In the genomic region with DNA sequence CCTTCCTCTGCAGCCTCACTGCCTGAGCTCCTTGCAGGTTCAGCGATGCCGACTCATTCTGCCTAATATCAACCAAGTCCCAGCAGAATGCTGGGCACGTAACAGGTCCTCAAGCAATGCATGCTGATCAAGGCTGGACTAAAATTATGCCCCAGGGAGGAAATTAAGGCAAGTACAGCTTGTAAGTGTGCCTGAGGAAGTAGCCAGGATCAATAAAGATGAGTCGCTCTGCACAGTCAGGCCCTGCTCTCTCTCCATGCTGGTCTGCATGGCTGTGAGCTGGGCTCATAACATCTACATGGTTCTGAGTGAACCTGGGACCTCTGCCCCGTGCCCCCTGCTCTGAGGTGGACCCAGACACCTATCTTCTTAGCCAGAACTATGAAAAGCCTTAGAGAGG, we compare ENCODE assay signal across 25 cellular contexts.
"Had no signal": no experiment of that assay in that cellular context is flagged by ENCODE, and none has a peak within 500 bp of the region (broad histone marks: within the 10 kb centered on the region; RNA-seq: fewer than 3 reads in every experiment).

No MANE protein-coding gene starts in this region.

- ATAC-seq: activated naive CD8-positive, alpha-beta T cell treated with anti-CD3 and anti-CD28 coated beads, Interleukin-2, amount 50 U/mL, for 24 hours; activated T-cell treated with anti-CD3 and anti-CD28 coated beads, Interleukin-2, amount 50 U/mL, for 4 hours; activated T-helper 17 cell treated with anti-CD3 and anti-CD28 coated beads, Interleukin-2, amount 50 U/mL, for 72 hours; gastrocnemius medialis; left cardiac atrium; left ventricle myocardium superior; pancreas; stimulated activated naive B cell treated with anti-CD40 and anti-IgM and Interleukin-4, amounts not matched to agents 10 μg/mL and 1 μg/mL and 100 μg/mL, for 72 hours had no signal

- DNase-seq: activated CD4-positive, alpha-beta T cell treated with anti-CD3 and anti-CD28 coated beads for 4 hours; activated CD4-positive, alpha-beta T cell treated with anti-CD3 and anti-CD28 coated beads, Interleukin-2, amount 50 U/mL, for 4 hours; activated gamma-delta T cell treated with Interleukin-2 at 50 U/mL for 16 hours; activated naive CD8-positive, alpha-beta T cell treated with anti-CD3 and anti-CD28 coated beads, Interleukin-2, amount 50 U/mL, for 24 hours; activated T-cell treated with anti-CD3 and anti-CD28 coated beads, Interleukin-2, amount 50 U/mL, for 4 hours; amygdala; dermis blood vessel endothelial cell; effector CD4-positive, alpha-beta T cell; gastrocnemius medialis; left cardiac atrium; left ventricle myocardium superior; nucleus accumbens; pancreas; stimulated activated CD4-positive, alpha-beta T cell treated with anti-CD3 and anti-CD28 coated beads, Interleukin-15, amount 100 ng/mL, for 24 hours; stimulated activated CD4-positive, alpha-beta T cell treated with anti-CD3 and anti-CD28 coated beads, Interleukin-2, amount 100 ng/mL, for 24 hours; stimulated activated naive B cell treated with anti-CD40 and anti-IgM and Interleukin-4, amounts not matched to agents 10 μg/mL and 1 μg/mL and 100 μg/mL, for 72 hours; stomach; T-helper 9 cell; thyroid gland; upper lobe of right lung had no signal

- H3K36me3 ChIP-seq: gastrocnemius medialis, pancreas, prostate gland, right atrium auricular region, thyroid gland, upper lobe of right lung had no signal

- H3K79me2 ChIP-seq: hepatocyte had no signal

- H3K4me3 ChIP-seq: gastrocnemius medialis, hepatocyte, pancreas, prostate gland, right atrium auricular region, stomach, thyroid gland, upper lobe of right lung had no signal

- H3K4me1 ChIP-seq: gastrocnemius medialis, pancreas, prostate gland, right atrium auricular region, thyroid gland, upper lobe of right lung had no signal

- H3K27me3 ChIP-seq: gastrocnemius medialis, hepatocyte, pancreas, right atrium auricular region, stomach, thyroid gland, upper lobe of right lung had no signal

- H3K27ac ChIP-seq: gastrocnemius medialis, hepatocyte, pancreas, prostate gland, right atrium auricular region, stomach, thyroid gland, upper lobe of right lung, VCaP had no signal

- H3K4me2 ChIP-seq: hepatocyte had no signal

- H2AFZ ChIP-seq: hepatocyte had no signal

- H3K9me3 ChIP-seq: gastrocnemius medialis, pancreas, prostate gland, right atrium auricular region, stomach, thyroid gland, upper lobe of right lung had no signal
